ENCODE assay signal across 9 cellular contexts in genomic region chrX:37521051-37521450, GRCh38. TPM values are rescaled to one million over a fixed set of nuclear protein-coding genes. Genes with fewer than 3 reads are reported as not detected.
DNase-seq lines count a peak whose midpoint lies in the region; ATAC-seq and TF ChIP-seq lines count a peak whose summit lies in the region.
"Not testable (repeated sequence)": the region's sequence is repeated elsewhere in the genome, so short reads cannot be mapped to it uniquely, and the experiment has no call there.
"Had no signal": no experiment of that assay in that cellular context is flagged by ENCODE, and none has a peak within 500 bp of the region (broad histone marks: within the 10 kb centered on the region; RNA-seq: fewer than 3 reads in every experiment).

No MANE protein-coding gene starts in this region.

- H3K79me1 ChIP-seq in mesendoderm (ENCODE audit: low read length): not testable (repeated sequence)

- H3K9ac ChIP-seq in mesendoderm (ENCODE audit: low read length): not testable (repeated sequence)

- not testable (repeated sequence) for H4K8ac ChIP-seq in mesendoderm (ENCODE audit: low read depth, low read length)

- DNase-seq in AG08395 (ENCODE audit: low spot score): peak; percentile 2
- DNase-seq in GM04503 (ENCODE audit: low read depth): peak; percentile 6
- peak; percentile 87 for DNase-seq in HT1080 (ENCODE audit: low read depth)
- DNase-seq in MCF 10A (ENCODE audit: unreplicated experiment): peak; percentile 59
- peak; percentile 8 for DNase-seq in fibroblast of peridontal ligament (ENCODE audit: extremely low read depth)
- peak; percentile 46 for DNase-seq in mesendoderm
- peak; percentile 7 for DNase-seq in thoracic aorta (ENCODE audit: low spot score)

- not testable (repeated sequence) for BruUV-seq in MCF 10A (replicated peaks; lab: Mats Ljungman, UMichigan)

- not testable (repeated sequence) for H2BK15ac ChIP-seq in mesendoderm (replicated peaks; ENCODE audit: low read depth)

- H3K4me2 ChIP-seq in mesendoderm (ENCODE audit: low read length): not testable (repeated sequence)

- not testable (repeated sequence) for H3K4me3 ChIP-seq in mesendoderm (ENCODE audit: low read length); thoracic aorta

- H3K27me3 Mint-ChIP-seq in MCF 10A (ENCODE audit: insufficient read depth, unreplicated experiment): peaks cover 15% of the 10 kb centered on the region

- H3K4me1 Mint-ChIP-seq in MCF 10A (ENCODE audit: insufficient read depth, unreplicated experiment): not testable (repeated sequence)

- H3K27ac ChIP-seq in mesendoderm (ENCODE audit: low read depth, low read length): not testable (repeated sequence)
- peak overlapping the region; percentile 69 to 85 for H3K27ac ChIP-seq in thoracic aorta

- H3K79me2 ChIP-seq in mesendoderm (ENCODE audit: control insufficient read depth, insufficient read depth, low read length): not testable (repeated sequence)

- H3K27ac Mint-ChIP-seq in MCF 10A (ENCODE audit: low read depth, unreplicated experiment): not testable (repeated sequence)

- CTCF ChIA-PET in MCF 10A (lab: Yijun Ruan, JAX): interaction anchor here (0.6 to 1.5 kb wide), 2 partner anchors 11 to 227 kb away, joined by 3 to 5 read pairs; no protein-coding TSS in a partner anchor

- not testable (repeated sequence) for H3K4me3 Mint-ChIP-seq in MCF 10A (ENCODE audit: unreplicated experiment)

- H2BK120ac ChIP-seq in mesendoderm (ENCODE audit: low read depth, low read length): not testable (repeated sequence)

- not testable (repeated sequence) for H3K36me3 Mint-ChIP-seq in MCF 10A (ENCODE audit: insufficient read depth, unreplicated experiment)

- not testable (repeated sequence) for H3K27me3 ChIP-seq in mesendoderm (ENCODE audit: insufficient read depth, low read length, poor library complexity); thoracic aorta (replicated peaks; ENCODE audit: insufficient read depth)

- intact Hi-C loops in MCF 10A (cut with micrococcal nuclease): not testable (repeated sequence)

- H3K9me3 ChIP-seq in thoracic aorta: not testable (repeated sequence)

- not testable (repeated sequence) for H2BK5ac ChIP-seq in mesendoderm (ENCODE audit: low read length)

- H3K4ac ChIP-seq in mesendoderm (ENCODE audit: low read depth, low read length): not testable (repeated sequence)

- H3K36me3 ChIP-seq in mesendoderm (ENCODE audit: control insufficient read depth, insufficient read depth, low read length); thoracic aorta: not testable (repeated sequence)

- POLR2A ChIA-PET in MCF 10A (lab: Yijun Ruan, JAX): not testable (repeated sequence)

- TF ChIP-seq CTCF in MCF 10A (IDR thresholded peaks at IDR 0.05; ENCODE audit: unreplicated experiment); thoracic aorta (IDR thresholded peaks at IDR 0.05): not testable (repeated sequence)

- not testable (repeated sequence) for H4K5ac ChIP-seq in mesendoderm (ENCODE audit: low read length)

- no CpG with 5 or more reads among the region's 2 CpGs for WGBS in mesendoderm (ENCODE audit: extremely low coverage, insufficient coverage, low lambda C conversion rate)

- ATAC-seq in SK-N-SH treated with all-trans-retinoic acid at 6 μM for 48 hours: peak; percentile 97
- ATAC-seq in thoracic aorta (ENCODE audit: insufficient number of reproducible peaks, low FRiP score, low read depth): peak; percentile 79

- H3K9me3 Mint-ChIP-seq in MCF 10A (ENCODE audit: unreplicated experiment): not testable (repeated sequence)

- H2AK5ac ChIP-seq in mesendoderm (ENCODE audit: low read length): not testable (repeated sequence)

- not testable (repeated sequence) for H3K56ac ChIP-seq in mesendoderm (ENCODE audit: low read length)

- H3K4me1 ChIP-seq in mesendoderm (ENCODE audit: control insufficient read depth, low read depth, low read length); thoracic aorta (ENCODE audit: control insufficient read depth in 1 of 2, low read depth in 2 of 2): not testable (repeated sequence)

- H3K23ac ChIP-seq in mesendoderm (ENCODE audit: low read length): not testable (repeated sequence)

- not testable (repeated sequence) for H3K18ac ChIP-seq in mesendoderm (ENCODE audit: low read length)

RNA-seq across cellular contexts. Expression of gene LANCL3, which starts 50.4 kb away (rescaled TPM):
- 1.8 and 1.9 TPM in 2 replicates for total RNA-seq in HT1080 (2014; rRNA removed; shearing (Covaris generic))
- 0.78 and 1.0 TPM in 2 replicates for polyA plus RNA-seq in HT1080 (2015; cell fraction: cytosol; rRNA removed)
- polyA plus RNA-seq in HT1080 (2015; cell fraction: nucleus; rRNA removed): 0.51 and 1.0 TPM in 2 replicates
- total RNA-seq in MCF 10A (2022) (0.47 and 0.54 TPM in 2 replicates), thoracic aorta (under 1 TPM; 0.95 to 0.99 TPM)
- 0.31 TPM for polyA plus RNA-seq in mesendoderm (2013, experiment 1 of 2)
- polyA plus RNA-seq in mesendoderm (2013, experiment 2 of 2): 0.20 TPM
- total RNA-seq: G401 had no signal

Comparison
In these comparisons a context has a peak if more than half of its experiments do, and no peak if none do; other contexts are left out.
1. DNase-seq: peak in every context shown above with its lines; median percentile 87 in HT1080; 59 in MCF 10A; 46 in mesendoderm; 8 in fibroblast of peridontal ligament; 7 in thoracic aorta; 6 in GM04503; 2 in AG08395.